Comparison of ENCODE assay signal across 17 cellular contexts in the genomic region with DNA sequence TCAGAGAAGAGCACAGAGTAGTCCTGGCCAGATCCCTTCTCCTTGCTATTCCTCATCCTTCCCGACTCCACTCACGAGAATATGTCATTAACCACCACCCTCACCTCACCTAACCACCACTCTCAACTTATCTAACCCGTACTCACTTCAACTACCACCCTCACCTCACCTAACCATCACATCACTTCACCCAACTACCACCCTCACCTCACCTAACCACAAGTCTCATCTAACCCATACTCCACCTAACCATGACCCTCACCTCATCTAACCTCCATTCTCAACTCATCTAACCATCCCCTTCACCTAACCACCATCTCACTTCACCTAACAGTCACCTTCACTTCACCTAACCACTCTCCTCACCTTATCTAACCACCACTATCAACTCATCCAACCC.
DNase-seq lines count a peak whose midpoint lies in the region; TF ChIP-seq lines count a peak whose summit lies in the region.
"Had no signal": no experiment of that assay in that cellular context is flagged by ENCODE, and none has a peak within 500 bp of the region (broad histone marks: within the 10 kb centered on the region; RNA-seq: fewer than 3 reads in every experiment).

No MANE protein-coding gene starts in this region.

- CTCF ChIA-PET in MCF 10A (lab: Yijun Ruan, JAX): no interaction called here

- DNase-seq in activated CD4-positive, alpha-beta T cell treated with anti-CD3 and anti-CD28 coated beads, Interleukin-2, amount 10 ng/mL, durations not matched to agents 24 days and 14 days: peak; percentile 48
- DNase-seq in activated CD4-positive, alpha-beta T cell treated with anti-CD3 and anti-CD28 coated beads for 48 hours: no peak
- DNase-seq in epidermal melanocyte (ENCODE audit: insufficient read length, low spot score) (peak; percentile 14), neural progenitor cell (ENCODE audit: low spot score) (no peak), MCF 10A (ENCODE audit: unreplicated experiment) (no peak)
- no peak for DNase-seq in effector CD4-positive, alpha-beta T cell
- DNase-seq: AML-193; Caco-2; CD4-positive, alpha-beta T cell; GF-D8; HCEC 1CT; HFFc6; IMR-90 had no signal

- intact Hi-C loops in activated CD4-positive, alpha-beta T cell treated with anti-CD3 and anti-CD28 coated beads, Interleukin-2, amount 10 ng/mL, durations not matched to agents 24 days and 14 days (cut with micrococcal nuclease): no loop called here
- intact Hi-C loops in MCF 10A (cut with micrococcal nuclease): no loop called here

- no peak overlapping the region for H3K9ac ChIP-seq in neural progenitor cell

- H4K20me1 ChIP-seq in neural progenitor cell (ENCODE audit: low read depth): no peaks in the 10 kb centered on the region

- no TSS peak for BruUV-seq in MCF 10A (replicated peaks; lab: Mats Ljungman, UMichigan)

- peaks cover 72% of the 10 kb centered on the region for H3K36me3 ChIP-seq in KOPT-K1 (ENCODE audit: insufficient read depth, low read length)
- H3K36me3 ChIP-seq in neural progenitor cell: no peaks in the 10 kb centered on the region

- POLR2A ChIA-PET in MCF 10A (lab: Yijun Ruan, JAX): no interaction called here

- no peak overlapping the region for H3K27ac Mint-ChIP-seq in activated CD4-positive, alpha-beta T cell treated with anti-CD3 and anti-CD28 coated beads, Interleukin-2, amount 10 ng/mL, durations not matched to agents 24 days and 14 days
- H3K27ac Mint-ChIP-seq in neural progenitor cell: no peak overlapping the region
- no peak overlapping the region for H3K27ac Mint-ChIP-seq in MCF 10A (ENCODE audit: low read depth, unreplicated experiment)
- H3K27ac Mint-ChIP-seq: CD4-positive, alpha-beta T cell; HFFc6 had no signal

- no peak overlapping the region for H3K4me3 Mint-ChIP-seq in activated CD4-positive, alpha-beta T cell treated with anti-CD3 and anti-CD28 coated beads, Interleukin-2, amount 10 ng/mL, durations not matched to agents 24 days and 14 days
- H3K4me3 Mint-ChIP-seq in neural progenitor cell (no peak overlapping the region), MCF 10A (ENCODE audit: unreplicated experiment) (no peak overlapping the region)
- H3K4me3 Mint-ChIP-seq: CD4-positive, alpha-beta T cell; HFFc6 had no signal

- peaks cover 6% of the 10 kb centered on the region for H3K27me3 ChIP-seq in neural progenitor cell

- no peaks in the 10 kb centered on the region for H3K36me3 Mint-ChIP-seq in activated CD4-positive, alpha-beta T cell treated with anti-CD3 and anti-CD28 coated beads, Interleukin-2, amount 10 ng/mL, durations not matched to agents 24 days and 14 days (ENCODE audit: low read depth)
- H3K36me3 Mint-ChIP-seq in neural progenitor cell: no peaks in the 10 kb centered on the region
- no peaks in the 10 kb centered on the region for H3K36me3 Mint-ChIP-seq in MCF 10A (ENCODE audit: insufficient read depth, unreplicated experiment)

- peaks cover 23% of the 10 kb centered on the region for H3K9me3 ChIP-seq in KOPT-K1 (ENCODE audit: insufficient read depth, low read length, poor library complexity, severe bottlenecking)
- H3K9me3 ChIP-seq in neural progenitor cell (ENCODE audit: low read depth): no peaks in the 10 kb centered on the region
- H3K9me3 ChIP-seq: A549 had no signal

- TF ChIP-seq CTCF in neural progenitor cell (IDR thresholded peaks at IDR 0.05) (no peak), MCF 10A (IDR thresholded peaks at IDR 0.05; ENCODE audit: unreplicated experiment) (no peak)

- H3K4me1 Mint-ChIP-seq in activated CD4-positive, alpha-beta T cell treated with anti-CD3 and anti-CD28 coated beads, Interleukin-2, amount 10 ng/mL, durations not matched to agents 24 days and 14 days: no peaks in the 10 kb centered on the region
- H3K4me1 Mint-ChIP-seq in neural progenitor cell (no peaks in the 10 kb centered on the region), MCF 10A (ENCODE audit: insufficient read depth, unreplicated experiment) (no peaks in the 10 kb centered on the region)

- no peaks in the 10 kb centered on the region for H3F3A ChIP-seq in neural progenitor cell (ENCODE audit: low read depth)

- H3K79me2 ChIP-seq in neural progenitor cell (ENCODE audit: low read depth): no peaks in the 10 kb centered on the region

- H3K4me1 ChIP-seq in neural progenitor cell: no peaks in the 10 kb centered on the region
- H3K4me1 ChIP-seq: A549, Caco-2 had no signal

- no peak overlapping the region for H3K4me2 ChIP-seq in neural progenitor cell
- H3K4me2 ChIP-seq: A549 had no signal

- no peak overlapping the region for H3K4me3 ChIP-seq in neural progenitor cell
- H3K4me3 ChIP-seq: A549 had no signal

- H3K27ac ChIP-seq in KOPT-K1 (ENCODE audit: low read depth, low read length, poor library complexity, severe bottlenecking) (peak overlapping the region; percentile 100), neural progenitor cell (no peak overlapping the region)
- H3K27ac ChIP-seq: 22Rv1, A549, C4-2B had no signal

- no peak overlapping the region for H2AFZ ChIP-seq in neural progenitor cell (replicated peaks)

- no peaks in the 10 kb centered on the region for H3K27me3 Mint-ChIP-seq in activated CD4-positive, alpha-beta T cell treated with anti-CD3 and anti-CD28 coated beads, Interleukin-2, amount 10 ng/mL, durations not matched to agents 24 days and 14 days
- peaks cover 3% of the 10 kb centered on the region for H3K27me3 Mint-ChIP-seq in neural progenitor cell (ENCODE audit: insufficient read depth, low read depth)
- H3K27me3 Mint-ChIP-seq in MCF 10A (ENCODE audit: insufficient read depth, unreplicated experiment): no peaks in the 10 kb centered on the region
- H3K27me3 Mint-ChIP-seq: CD4-positive, alpha-beta T cell had no signal

- H3K9me3 Mint-ChIP-seq in activated CD4-positive, alpha-beta T cell treated with anti-CD3 and anti-CD28 coated beads, Interleukin-2, amount 10 ng/mL, durations not matched to agents 24 days and 14 days: no peaks in the 10 kb centered on the region
- H3K9me3 Mint-ChIP-seq in neural progenitor cell (peaks cover 8% of the 10 kb centered on the region), MCF 10A (ENCODE audit: unreplicated experiment) (no peaks in the 10 kb centered on the region)
- H3K9me3 Mint-ChIP-seq: CD4-positive, alpha-beta T cell had no signal

Comparison
In these comparisons a context has a peak if more than half of its experiments do, and no peak if none do; other contexts are left out.
1. DNase-seq: peak in activated CD4-positive, alpha-beta T cell treated with anti-CD3 and anti-CD28 coated beads, Interleukin-2, amount 10 ng/mL, durations not matched to agents 24 days and 14 days (single experiment) and epidermal melanocyte (single experiment); none in activated CD4-positive, alpha-beta T cell treated with anti-CD3 and anti-CD28 coated beads for 48 hours (single experiment), neural progenitor cell (single experiment), effector CD4-positive, alpha-beta T cell (single experiment) and MCF 10A (single experiment).